ENCODE assay signal across 14 cellular contexts in genomic region chr5:129271309-129271708, GRCh38.
DNase-seq lines count a peak whose midpoint lies in the region; ATAC-seq, FAIRE-seq and TF ChIP-seq lines count a peak whose summit lies in the region.
"Had no signal": no experiment of that assay in that cellular context is flagged by ENCODE, and none has a peak within 500 bp of the region (broad histone marks: within the 10 kb centered on the region; RNA-seq: fewer than 3 reads in every experiment).

No MANE protein-coding gene starts in this region.

- no peaks in the 10 kb centered on the region for H4K20me1 ChIP-seq in GM12878 (ENCODE audit: control insufficient read depth, insufficient read depth)

- WGBS in GM12878 (ENCODE audit: insufficient coverage, insufficient replicate concordance, low lambda C conversion rate, missing lambda C conversion rate) = 0% methylated on average over 2 of the region's 2 CpGs

- peak; percentile 35 for TF ChIP-seq CTCF in GM12864 (IDR thresholded peaks at IDR 0.05; ENCODE audit: low read depth, low read length, missing control alignments)
- peak in 2 of 3 experiments; percentile 21 to 31; a peak in 2 of 6 replicates for TF ChIP-seq CTCF in GM12878 (IDR thresholded peaks at IDR 0.05 in 2 of 3, conservative IDR thresholded peaks at IDR 0.05 in 1 of 3; ENCODE audit: control insufficient read depth in 2 of 3, extremely low read depth in 1 of 3, insufficient read depth in 1 of 3, low read depth in 3 of 3, low read length in 3 of 3)

- SMC1A ChIA-PET in GM12878 (lab: Charles Lee; ENCODE audit: uncharacterized antibody, unreplicated experiment) = interaction anchor here (1.6 kb wide), 1 partner anchor 1057 kb away, joined by 3 read pairs; no protein-coding TSS in a partner anchor

- H3K79me2 ChIP-seq in GM12878 (ENCODE audit: control insufficient read depth, insufficient read depth, low read length) = no peaks in the 10 kb centered on the region

- DNase-seq in GM12864 (ENCODE audit: low read depth) (peak; percentile 2), MG63 (peak; percentile 26), GM12878 (ENCODE audit: low read depth, low spot score) (no peak), left kidney (ENCODE audit: low read depth, low spot score) (peak; percentile 5), DMS153 treated with DMSO at 0.1 percent for 48 hours (lab: John Stamatoyannopoulos, UW; ENCODE audit: unreplicated experiment) (no peak), hippocampal formation (lab: John Stamatoyannopoulos, UW) (no peak), GM19238 (ENCODE audit: insufficient read length, low spot score) (no peak)
- DNase-seq: naive B cell; NCI-H2081 treated with DMSO at 0.1 percent for 48 hours; stimulated activated CD4-positive, alpha-beta T cell treated with anti-CD3 and anti-CD28 coated beads, Interleukin-4, amount 100 ng/mL, for 24 hours; upper lobe of right lung had no signal

- in situ Hi-C loops in GM12878 (cut with MboI) = no loop called here

- no peak overlapping the region for H3K4me2 ChIP-seq in GM12878 (ENCODE audit: control insufficient read depth, insufficient read depth)

- H3K4me1 ChIP-seq in GM12878 (ENCODE audit: control insufficient read depth, insufficient read depth, low read length) = no peaks in the 10 kb centered on the region
- H3K4me1 ChIP-seq: upper lobe of right lung had no signal

- peak; percentile 63 for ATAC-seq in GM12878
- ATAC-seq in GM18520 (IDR thresholded peaks at IDR 0.05; ENCODE audit: unreplicated experiment) = no peak
- ATAC-seq: esophagus mucosa, upper lobe of right lung had no signal

- H3K27me3 ChIP-seq in MG63 (no peaks in the 10 kb centered on the region), GM12878 (replicated peaks in 1 of 2; ENCODE audit: control insufficient read depth in 2 of 2, insufficient read depth in 2 of 2, low read length in 1 of 2) (no peaks in the 10 kb centered on the region)
- H3K27me3 ChIP-seq: upper lobe of right lung had no signal

- POLR2A ChIA-PET in GM12878 (lab: Charles Lee) = no interaction called here

- FAIRE-seq in GM12878 (lab: Jason Lieb, UNC) = no peak
- FAIRE-seq: G401.6 had no signal

- BruUV-seq in GM12878 (replicated peaks; lab: Mats Ljungman, UMichigan) = no TSS peak

- TF ChIP-seq POLR2A in GM12878 (IDR thresholded peaks at IDR 0.05; ENCODE audit: low read depth, low read length) = no peak

- H3K9me3 ChIP-seq in MG63 (peaks cover 8% of the 10 kb centered on the region), GM12878 (replicated peaks; ENCODE audit: control insufficient read depth, insufficient read depth, low read length) (no peaks in the 10 kb centered on the region)
- H3K9me3 ChIP-seq: upper lobe of right lung had no signal

- CTCF ChIA-PET in GM12878 (lab: Yijun Ruan, JAX) = interaction anchor here (1.1 kb wide), 1 partner anchor 366 kb away, joined by 5 read pairs; no protein-coding TSS in a partner anchor

- H3K4me3 ChIP-seq in GM12864 (ENCODE audit: low read depth, low read length) = no peak overlapping the region
- no peak overlapping the region for H3K4me3 ChIP-seq in MG63
- no peak overlapping the region for H3K4me3 ChIP-seq in GM12878
- H3K4me3 ChIP-seq: upper lobe of right lung had no signal

- no peak overlapping the region for H2AFZ ChIP-seq in GM12878 (ENCODE audit: control insufficient read depth, low read depth, low read length)

- intact Hi-C loops in GM12878 (cut with micrococcal nuclease; ENCODE audit: unreplicated experiment) = loop anchor here (1.0 kb wide), 1 partner anchor 366 kb away; no protein-coding TSS in a partner anchor

- TF ChIP-seq RAD21 in GM12878 (IDR thresholded peaks at IDR 0.05; ENCODE audit: insufficient read depth, low read depth, low read length) = no peak

- no peaks in the 10 kb centered on the region for H3K36me3 ChIP-seq in MG63
- H3K36me3 ChIP-seq in GM12878 (ENCODE audit: control insufficient read depth in 2 of 2, insufficient read depth in 2 of 2, low read length in 1 of 2) = no peaks in the 10 kb centered on the region
- H3K36me3 ChIP-seq: upper lobe of right lung had no signal

- H3K9ac ChIP-seq in GM12878 (ENCODE audit: control insufficient read depth, insufficient read depth, low read length) = no peak overlapping the region

- no peak overlapping the region for H3K27ac ChIP-seq in GM12878 (ENCODE audit: control insufficient read depth, insufficient read depth)
- H3K27ac ChIP-seq: upper lobe of right lung had no signal

- RAD21 ChIA-PET in GM12878 (lab: Charles Lee; ENCODE audit: unreplicated experiment) = no interaction called here

- TF ChIP-seq EP300 in GM12878 (IDR thresholded peaks at IDR 0.05; ENCODE audit: borderline replicate concordance in 1 of 2, control insufficient read depth in 1 of 2, low read depth in 2 of 2, low read length in 2 of 2) = no peak

TF ChIP-seq in GM12878, 131 proteins besides CTCF, POLR2A, EP300 and RAD21:
- no peak for TF ChIP-seq NFIC (IDR thresholded peaks at IDR 0.05; ENCODE audit: low read depth, low read length)
- TF ChIP-seq ZNF274 (IDR thresholded peaks at IDR 0.05; ENCODE audit: insufficient read depth, insufficient read length) = no peak
- TF ChIP-seq SMAD1 (IDR thresholded peaks at IDR 0.05; ENCODE audit: low read depth, partially characterized antibody) = no peak
- no peak for TF ChIP-seq PML (IDR thresholded peaks at IDR 0.05; ENCODE audit: low read length)
- TF ChIP-seq TCF7 (IDR thresholded peaks at IDR 0.05; ENCODE audit: borderline replicate concordance) = no peak
- no peak for TF ChIP-seq MAX (IDR thresholded peaks at IDR 0.05; ENCODE audit: low read depth, low read length)

Comparison
In these comparisons a context has a peak if more than half of its experiments do, and no peak if none do; other contexts are left out.
1. DNase-seq: peak in GM12864 (single experiment), MG63 (single experiment) and left kidney (single experiment); none in GM12878 (single experiment), DMS153 treated with DMSO at 0.1 percent for 48 hours (single experiment), hippocampal formation (0 of 2) and GM19238 (single experiment).